ENCODE assay signal across 22 cellular contexts in the genomic region with DNA sequence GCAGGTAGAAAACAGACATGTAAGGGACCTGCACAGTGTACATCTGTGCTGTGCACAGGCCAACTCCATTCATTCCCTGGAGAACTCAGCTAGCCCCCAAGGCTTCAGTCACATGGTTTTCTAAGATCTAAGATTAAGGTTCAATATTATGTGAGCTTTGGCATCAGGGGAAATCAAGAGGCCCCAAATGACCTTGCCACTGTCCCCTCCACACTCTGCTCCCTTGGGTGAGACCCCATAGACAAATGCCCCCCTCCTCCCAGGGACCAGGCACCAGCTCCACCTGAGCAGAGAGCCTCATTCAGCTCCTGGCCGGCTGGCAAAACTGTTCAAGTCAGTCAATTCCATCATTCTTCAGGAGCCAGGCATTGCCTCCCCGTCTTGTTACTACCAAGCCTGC.
"Had no signal": no experiment of that assay in that cellular context is flagged by ENCODE, and none has a peak within 500 bp of the region (broad histone marks: within the 10 kb centered on the region; RNA-seq: fewer than 3 reads in every experiment).

No MANE protein-coding gene starts in this region.

- H3K4me1 ChIP-seq: Peyer's patch had no signal

- H3K36me3 ChIP-seq: Peyer's patch, SJSA1 had no signal

- H3K4me2 ChIP-seq: PC-9 had no signal

- ATAC-seq: Right ventricle myocardium inferior had no signal

- H2AFZ ChIP-seq: PC-9 had no signal

- H3K27me3 ChIP-seq: Peyer's patch, SJSA1 had no signal

- H3K27ac ChIP-seq: HL-60, PC-9, Peyer's patch, SK-N-MC had no signal

- H3K4me3 ChIP-seq: PC-9, Peyer's patch, SJSA1, SK-N-MC had no signal

- H3K9me3 ChIP-seq: Peyer's patch, SJSA1 had no signal

- DNase-seq: Kasumi-1, KBM-7, MM.1S, NCI-H1092 treated with DMSO at 0.1 percent for 48 hours, NCI-H1436, NCI-H187, NCI-H2029, NCI-H2081 treated with DMSO at 0.1 percent for 48 hours, NCI-H2171, NCI-H226, NCI-H446, NCI-H510A, NCI-H524 treated with DMSO at 0.1 percent for 48 hours, NCI-H69, NCI-H774, PC-9, Peyer's patch, SIG-M5 had no signal
